In the genomic region with DNA sequence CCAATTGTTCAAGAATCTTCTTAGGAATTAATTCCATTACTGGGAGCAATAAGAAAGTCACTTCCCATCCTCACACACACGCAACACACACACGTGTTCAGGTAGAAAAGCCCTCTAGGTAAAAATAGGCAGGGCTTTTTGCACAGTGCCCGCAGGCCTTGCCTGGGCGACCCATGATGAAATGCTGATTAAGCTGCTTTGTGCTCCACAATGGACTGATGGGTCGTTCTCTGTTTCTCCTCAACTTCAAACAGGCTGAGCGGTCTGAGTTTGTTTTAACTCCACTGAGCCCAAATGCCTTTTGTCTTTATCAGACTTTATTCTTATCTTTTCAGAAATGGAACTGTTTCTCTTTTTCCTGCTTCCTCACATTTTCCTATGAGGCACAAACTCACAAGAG, we compare ENCODE assay signal across 1 cellular context.
TF ChIP-seq lines count a peak whose summit lies in the region.

No MANE protein-coding gene starts in this region.

TF ChIP-seq in IMR-90, 13 proteins besides CTCF, POLR2A, EP300 and RAD21 (continued from another document):
- TF ChIP-seq, protein P1, sequence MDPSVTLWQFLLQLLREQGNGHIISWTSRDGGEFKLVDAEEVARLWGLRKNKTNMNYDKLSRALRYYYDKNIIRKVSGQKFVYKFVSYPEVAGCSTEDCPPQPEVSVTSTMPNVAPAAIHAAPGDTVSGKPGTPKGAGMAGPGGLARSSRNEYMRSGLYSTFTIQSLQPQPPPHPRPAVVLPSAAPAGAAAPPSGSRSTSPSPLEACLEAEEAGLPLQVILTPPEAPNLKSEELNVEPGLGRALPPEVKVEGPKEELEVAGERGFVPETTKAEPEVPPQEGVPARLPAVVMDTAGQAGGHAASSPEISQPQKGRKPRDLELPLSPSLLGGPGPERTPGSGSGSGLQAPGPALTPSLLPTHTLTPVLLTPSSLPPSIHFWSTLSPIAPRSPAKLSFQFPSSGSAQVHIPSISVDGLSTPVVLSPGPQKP (IDR thresholded peaks at IDR 0.05; ENCODE audit: borderline replicate concordance, low read depth, low read length) = no peak
- TF ChIP-seq MAFK (IDR thresholded peaks at IDR 0.05; ENCODE audit: low read depth, low read length) = no peak
- TF ChIP-seq MXI1 (IDR thresholded peaks at IDR 0.05; ENCODE audit: borderline replicate concordance, low read depth, low read length) = no peak
- TF ChIP-seq RCOR1 (IDR thresholded peaks at IDR 0.05; ENCODE audit: insufficient replicate concordance, low read length) = no peak
- TF ChIP-seq MAZ (IDR thresholded peaks at IDR 0.05; ENCODE audit: borderline replicate concordance, low read depth, low read length) = no peak
- no peak for TF ChIP-seq NFE2L2 (IDR thresholded peaks at IDR 0.05; ENCODE audit: low read depth, low read length)
- no peak for TF ChIP-seq BHLHE40 (IDR thresholded peaks at IDR 0.05; ENCODE audit: low read depth, low read length)
- TF ChIP-seq CEBPB (IDR thresholded peaks at IDR 0.05; ENCODE audit: low read depth, low read length) = no peak
- TF ChIP-seq CHD1 (IDR thresholded peaks at IDR 0.05; ENCODE audit: low read depth, low read length) = no peak
- TF ChIP-seq FOS (IDR thresholded peaks at IDR 0.05; ENCODE audit: low read depth, low read length) = no peak
